8 cellular contexts compared by ENCODE assay signal in the genomic region with DNA sequence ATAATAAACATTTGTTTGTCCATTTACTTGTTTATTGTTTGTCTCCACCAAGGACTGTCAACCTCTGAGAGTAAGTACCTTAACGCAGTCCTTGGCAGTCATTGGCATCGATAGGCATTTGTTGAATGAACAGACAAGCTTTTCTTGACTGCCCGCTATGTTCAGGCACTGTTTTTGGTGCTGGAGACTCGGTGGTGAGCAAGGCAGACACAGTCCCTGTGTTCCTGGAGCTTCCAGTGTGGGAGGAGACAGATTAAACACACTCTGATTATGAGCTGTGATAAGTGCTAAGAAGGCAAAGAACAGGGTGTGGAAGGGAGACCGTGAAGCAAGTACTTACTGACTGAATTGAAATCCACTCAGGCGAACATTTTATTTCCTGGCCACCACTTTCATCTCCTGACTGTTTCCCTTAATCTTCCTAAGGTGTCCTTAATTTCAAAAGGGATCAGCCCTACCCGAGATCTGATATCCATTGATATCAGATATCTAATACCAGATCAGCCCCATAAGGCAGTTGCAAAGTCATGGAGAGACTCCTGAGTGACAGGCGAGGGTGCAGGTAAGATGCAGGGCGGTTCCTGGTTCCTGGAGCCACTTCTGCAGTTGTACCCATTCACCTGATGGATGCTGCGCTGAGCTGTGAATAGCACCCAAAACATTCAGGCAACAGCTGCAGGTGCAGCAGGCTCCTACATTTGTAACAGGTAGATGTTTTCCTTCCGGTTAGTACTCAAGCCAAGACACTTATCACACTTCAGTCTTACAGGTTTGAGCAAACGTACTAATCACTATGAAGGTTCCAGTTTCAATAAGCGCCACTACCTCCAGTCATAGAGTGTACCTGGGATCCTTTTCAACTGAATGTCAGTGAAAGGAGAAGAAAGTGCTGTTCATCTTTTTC. TPM values are rescaled to one million over a fixed set of nuclear protein-coding genes. Genes with fewer than 3 reads are reported as not detected.
DNase-seq lines count a peak whose midpoint lies in the region; ATAC-seq and TF ChIP-seq lines count a peak whose summit lies in the region.

No MANE protein-coding gene starts in this region.

- H3K9me3 Mint-ChIP-seq in effector memory CD8-positive, alpha-beta T cell, result no peaks in the 10 kb centered on the region

- peaks cover 33% of the 10 kb centered on the region for H3K36me3 Mint-ChIP-seq in effector memory CD8-positive, alpha-beta T cell (ENCODE audit: insufficient read depth)

- H3K27ac Mint-ChIP-seq in effector memory CD8-positive, alpha-beta T cell, result peak overlapping the region; percentile 74

- no peak for TF ChIP-seq CTCF in GM13976 (IDR thresholded peaks at IDR 0.05; ENCODE audit: borderline replicate concordance, control extremely low read depth, extremely low read depth, insufficient read depth, missing control alignments)

- peaks cover 17% of the 10 kb centered on the region for H3K4me1 ChIP-seq in neuron (ENCODE audit: insufficient read depth, low read length)

- peaks cover 23 to 30% of the 10 kb centered on the region in 2 donors for H3K4me1 Mint-ChIP-seq in effector memory CD8-positive, alpha-beta T cell (ENCODE audit: low read depth in 2 of 2)

- H3K4me3 ChIP-seq in neuron (ENCODE audit: low read length), result peak overlapping the region; percentile 88

- H3K36me3 ChIP-seq in neuron (ENCODE audit: insufficient read depth, low read length), result no peaks in the 10 kb centered on the region

- peak overlapping the region; percentile 80 to 84 for H3K4me3 Mint-ChIP-seq in effector memory CD8-positive, alpha-beta T cell

- H2AFZ ChIP-seq in neuron (ENCODE audit: low read depth, low read length), result no peak overlapping the region

- no peaks in the 10 kb centered on the region for H3K27me3 ChIP-seq in neuron (ENCODE audit: insufficient read depth, low read length)

- no peaks in the 10 kb centered on the region for H3K9me3 ChIP-seq in neuron (ENCODE audit: low read length)

- H3K27me3 Mint-ChIP-seq in effector memory CD8-positive, alpha-beta T cell, result no peaks in the 10 kb centered on the region

- in situ Hi-C loops in GM13976 (cut with MboI; ENCODE audit: low sequenced_read_pairs, unreplicated experiment), result no loop called here

- peak; percentile 30 for ATAC-seq in GM18909 (IDR thresholded peaks at IDR 0.05; ENCODE audit: poor library complexity, unreplicated experiment)
- ATAC-seq in effector memory CD8-positive, alpha-beta T cell (replicated peaks), result no peak

- DNase-seq in AG08395 (ENCODE audit: low spot score) (peak; percentile 7), SK-N-DZ (ENCODE audit: low spot score) (peak; percentile 31), NCI-H774 (lab: John Stamatoyannopoulos, UW) (no peak), D341Med (ENCODE audit: low spot score) (no peak), GM13976 (ENCODE audit: low spot score) (no peak)
- DNase-seq in effector memory CD8-positive, alpha-beta T cell, result no peak

RNA-seq across cellular contexts. Expression of a gene that starts 1.5 kb away (rescaled TPM):
- 23.6 and 34.0 TPM in 2 replicates for polyA plus RNA-seq in SK-N-DZ (2014; cell fraction: cytosol; rRNA removed)
- polyA plus RNA-seq in SK-N-DZ (2014; cell fraction: nucleus; rRNA removed), result 42.8 and 56.0 TPM in 2 replicates

RNA-seq across cellular contexts. Expression of a gene that starts 42.7 kb away (rescaled TPM):
- 12.7 and 13.1 TPM in 2 replicates for polyA plus RNA-seq in SK-N-DZ (2014; cell fraction: cytosol; rRNA removed)
- 9.9 and 10.6 TPM in 2 replicates for polyA plus RNA-seq in SK-N-DZ (2014; cell fraction: nucleus; rRNA removed)

RNA-seq across cellular contexts. Expression of a gene that starts 48.5 kb away (rescaled TPM):
- 9.0 and 15.6 TPM in 2 replicates for polyA plus RNA-seq in SK-N-DZ (2014; cell fraction: cytosol; rRNA removed)
- 25.7 and 47.4 TPM in 2 replicates for polyA plus RNA-seq in SK-N-DZ (2014; cell fraction: nucleus; rRNA removed)

Comparison
In these comparisons a context has a peak if more than half of its experiments do, and no peak if none do; other contexts are left out.
1. DNase-seq: peak in AG08395 (single experiment) and SK-N-DZ (single experiment); none in effector memory CD8-positive, alpha-beta T cell (0 of 3), NCI-H774 (single experiment), D341Med (single experiment) and GM13976 (single experiment).